23 cellular contexts compared by ENCODE assay signal in the genomic region with DNA sequence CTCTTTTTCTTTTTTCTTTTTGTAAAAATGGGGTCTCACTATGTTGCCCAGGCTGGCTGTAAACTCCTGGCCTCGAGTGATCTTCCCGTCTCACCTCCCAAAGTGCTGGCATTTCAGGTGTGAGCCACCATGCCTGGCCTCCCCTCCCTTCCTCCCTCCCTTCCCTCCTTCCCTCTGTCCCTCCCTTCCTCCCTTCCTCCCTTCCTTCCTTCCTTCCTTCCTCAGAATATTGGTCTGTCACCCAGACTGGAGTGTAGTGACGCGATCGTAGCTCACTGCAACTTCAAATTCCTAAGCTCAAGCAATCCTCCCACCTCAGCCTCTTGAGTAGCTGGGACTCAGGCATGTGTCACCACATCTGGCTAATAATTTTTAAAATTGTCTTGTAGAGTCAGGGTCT. TPM values are rescaled to one million over a fixed set of nuclear protein-coding genes. Genes with fewer than 3 reads are reported as not detected.
A peak's percentile ranks its signal among the peaks of the same experiment; 100 is the strongest.
DNase-seq lines count a peak whose midpoint lies in the region; ATAC-seq, FAIRE-seq and TF ChIP-seq lines count a peak whose summit lies in the region.
"Had no signal": no experiment of that assay in that cellular context is flagged by ENCODE, and none has a peak within 500 bp of the region (broad histone marks: within the 10 kb centered on the region; RNA-seq: fewer than 3 reads in every experiment).

No MANE protein-coding gene starts in this region.

- TF ChIP-seq POLR2A in H54 (IDR thresholded peaks at IDR 0.05; ENCODE audit: low read depth, low read length): no peak

- TF ChIP-seq CTCF in HEK293 (tag by site-specific recombination; IDR thresholded peaks at IDR 0.05): no peak

- peaks cover 9% of the 10 kb centered on the region for H3K4me1 Mint-ChIP-seq in activated T-helper 17 cell treated with anti-CD3 and anti-CD28 coated beads, Interleukin-2, amount 50 U/mL, for 72 hours

- FAIRE-seq in H54 (lab: Jason Lieb, UNC): no peak
- FAIRE-seq: D721Med, GM12891 had no signal

- no peaks in the 10 kb centered on the region for H3K9me3 Mint-ChIP-seq in activated T-helper 17 cell treated with anti-CD3 and anti-CD28 coated beads, Interleukin-2, amount 50 U/mL, for 72 hours
- H3K9me3 Mint-ChIP-seq: activated naive CD4-positive, alpha-beta T cell treated with anti-CD3 and anti-CD28 coated beads, Interleukin-2, amount 50 U/mL, for 24 hours; CD4-positive, CD25-positive, alpha-beta regulatory T cell; T-helper 1 cell treated with Interleukin-12 subunit alpha and Interleukin-12 subunit beta and Interleukin-4 antibody, amounts not matched to agents 30 μg/mL and 1 μg/mL, for 36 hours had no signal

- peaks cover 6% of the 10 kb centered on the region for H3K36me3 Mint-ChIP-seq in activated T-helper 17 cell treated with anti-CD3 and anti-CD28 coated beads, Interleukin-2, amount 50 U/mL, for 72 hours (ENCODE audit: low read depth)
- H3K36me3 Mint-ChIP-seq: activated naive CD4-positive, alpha-beta T cell treated with anti-CD3 and anti-CD28 coated beads, Interleukin-2, amount 50 U/mL, for 24 hours; CD4-positive, CD25-positive, alpha-beta regulatory T cell had no signal

- H3K4me1 ChIP-seq in HEK293 (ENCODE audit: control insufficient read depth, insufficient read depth, low read length): 0 out of 2 replicates have a peak, but pooled peaks cover under 1% of the 10 kb centered on the region

- no peak for ATAC-seq in activated T-helper 17 cell treated with anti-CD3 and anti-CD28 coated beads, Interleukin-2, amount 50 U/mL, for 72 hours (replicated peaks)
- ATAC-seq in GM18909 (IDR thresholded peaks at IDR 0.05; ENCODE audit: poor library complexity, unreplicated experiment): no peak
- ATAC-seq: heart right ventricle had no signal

- peaks cover 0 to 47% of the 10 kb centered on the region in 2 experiments; a peak in 2 of 3 replicates for H3K36me3 ChIP-seq in HEK293 (ENCODE audit: control insufficient read depth in 2 of 2, insufficient read depth in 1 of 2, low read length in 2 of 2)
- H3K36me3 ChIP-seq: neutrophil, uterus had no signal

- no peaks in the 10 kb centered on the region for H3K9me3 ChIP-seq in HEK293 (ENCODE audit: control insufficient read depth, insufficient read depth, low read depth, low read length)
- H3K9me3 ChIP-seq: ascending aorta, heart right ventricle, neutrophil, testis, uterus had no signal

- CTCF ChIA-PET in HEK293 (lab: Yijun Ruan, JAX): interaction anchor here (0.7 to 4.9 kb wide), 4 partner anchors 17 to 1404 kb away, joined by 3 to 43 read pairs (median 3); no protein-coding TSS in a partner anchor

- peak; percentile 81 for DNase-seq in kidney tubule cell (ENCODE audit: low spot score)
- DNase-seq in substantia nigra (lab: John Stamatoyannopoulos, UW): no peak
- no peak for DNase-seq in H54 (ENCODE audit: insufficient read length, low spot score)
- DNase-seq in anterior cingulate cortex (lab: John Stamatoyannopoulos, UW): no peak
- DNase-seq: activated CD4-positive, alpha-beta T cell treated with anti-CD3 and anti-CD28 coated beads, Interleukin-2, amount 50 U/mL, for 4 hours; CD4-positive, CD25-positive, alpha-beta regulatory T cell; dermis blood vessel endothelial cell; heart right ventricle; Karpas-422; NCI-H1694; NCI-H2171 treated with DMSO at 0.1 percent for 48 hours; NCI-H526 treated with DMSO at 0.1 percent for 48 hours; testis; uterus had no signal

- H3K27me3 Mint-ChIP-seq in activated T-helper 17 cell treated with anti-CD3 and anti-CD28 coated beads, Interleukin-2, amount 50 U/mL, for 72 hours: no peaks in the 10 kb centered on the region
- H3K27me3 Mint-ChIP-seq: activated naive CD4-positive, alpha-beta T cell treated with anti-CD3 and anti-CD28 coated beads, Interleukin-2, amount 50 U/mL, for 24 hours had no signal

- H3K4me3 Mint-ChIP-seq in activated T-helper 17 cell treated with anti-CD3 and anti-CD28 coated beads, Interleukin-2, amount 50 U/mL, for 72 hours: peak overlapping the region; percentile 14
- H3K4me3 Mint-ChIP-seq: activated naive CD4-positive, alpha-beta T cell treated with anti-CD3 and anti-CD28 coated beads, Interleukin-2, amount 50 U/mL, for 24 hours; CD4-positive, CD25-positive, alpha-beta regulatory T cell; T-helper 1 cell treated with Interleukin-12 subunit alpha and Interleukin-12 subunit beta and Interleukin-4 antibody, amounts not matched to agents 30 μg/mL and 1 μg/mL, for 36 hours had no signal

- H3K27ac ChIP-seq in HEK293 (ENCODE audit: extremely low read depth, low read depth, low read length) (0 out of 2 replicates have a peak overlapping the region, but pooled peaks have one; percentile 7), substantia nigra (ENCODE audit: low read depth, low read length, poor library complexity, severe bottlenecking) (peak overlapping the region; percentile 21)
- H3K27ac ChIP-seq: ascending aorta, heart right ventricle, neutrophil, testis, uterus had no signal

- H3K27ac Mint-ChIP-seq in activated T-helper 17 cell treated with anti-CD3 and anti-CD28 coated beads, Interleukin-2, amount 50 U/mL, for 72 hours: peak overlapping the region; percentile 48
- H3K27ac Mint-ChIP-seq: activated naive CD4-positive, alpha-beta T cell treated with anti-CD3 and anti-CD28 coated beads, Interleukin-2, amount 50 U/mL, for 24 hours; T-helper 1 cell treated with Interleukin-12 subunit alpha and Interleukin-12 subunit beta and Interleukin-4 antibody, amounts not matched to agents 30 μg/mL and 1 μg/mL, for 36 hours had no signal

- no peak overlapping the region for H3K4me3 ChIP-seq in HEK293 (ENCODE audit: low read depth, low read length)
- H3K4me3 ChIP-seq: ascending aorta, heart right ventricle, testis, uterus had no signal

- POLR2A ChIA-PET in HEK293 (lab: Yijun Ruan, JAX): no interaction called here

TF ChIP-seq in HEK293, 187 proteins besides CTCF, POLR2A, EP300 and RAD21 (continues in another document):
- TF ChIP-seq ZNF843 (tag by site-specific recombination; IDR thresholded peaks at IDR 0.05) (no peak), KLF17 (tag by site-specific recombination; IDR thresholded peaks at IDR 0.05) (0 out of 2 replicates have a peak, but pooled peaks have one; percentile 32), PRDM2 (tag by site-specific recombination; IDR thresholded peaks at IDR 0.05; ENCODE audit: borderline replicate concordance) (no peak), ZNF366 (tag by site-specific recombination; conservative IDR thresholded peaks at IDR 0.05) (peak; percentile 86), WT1 (tag by site-specific recombination; IDR thresholded peaks at IDR 0.05) (peak; percentile 87), ZNF830 (tag by site-specific recombination; IDR thresholded peaks at IDR 0.05; ENCODE audit: low read depth) (no peak), ZNF121 (tag by site-specific recombination; IDR thresholded peaks at IDR 0.05) (peak; percentile 99)

RNA-seq across cellular contexts. Expression of gene AGAP3, which starts 8.4 kb away (rescaled TPM):
- total RNA-seq in activated T-helper 17 cell treated with anti-CD3 and anti-CD28 coated beads, Interleukin-2, amount 50 U/mL, for 72 hours: 10 to 100 TPM; 45.0 to 58.6 TPM

RNA-seq across cellular contexts. Expression of gene TMUB1, which starts 11.4 kb away (rescaled TPM):
- total RNA-seq in activated T-helper 17 cell treated with anti-CD3 and anti-CD28 coated beads, Interleukin-2, amount 50 U/mL, for 72 hours: 10 to 100 TPM; 72.7 to 78.4 TPM

RNA-seq across cellular contexts. Expression of gene FASTK, which starts 14.1 kb away (rescaled TPM):
- total RNA-seq in activated T-helper 17 cell treated with anti-CD3 and anti-CD28 coated beads, Interleukin-2, amount 50 U/mL, for 72 hours: 10 to 100 TPM; 63.3 to 71.1 TPM

RNA-seq across cellular contexts. Expression of gene SLC4A2, which starts 35.3 kb away (rescaled TPM):
- 100 to 1,000 TPM; 114 to 135 TPM for total RNA-seq in activated T-helper 17 cell treated with anti-CD3 and anti-CD28 coated beads, Interleukin-2, amount 50 U/mL, for 72 hours

RNA-seq across cellular contexts. Expression of gene CDK5, which starts 37.0 kb away (rescaled TPM):
- 10 to 100 TPM in 1 of 2 donors, 1 to 10 TPM in 1; 9.0 to 23.4 TPM for total RNA-seq in activated T-helper 17 cell treated with anti-CD3 and anti-CD28 coated beads, Interleukin-2, amount 50 U/mL, for 72 hours
